9 cellular contexts compared by ENCODE assay signal in genomic region chr22:50274311-50274710, GRCh38. TPM values are rescaled to one million over a fixed set of nuclear protein-coding genes. Genes with fewer than 3 reads are reported as not detected.
DNase-seq lines count a peak whose midpoint lies in the region; ATAC-seq, FAIRE-seq and TF ChIP-seq lines count a peak whose summit lies in the region.
"Had no signal": no experiment of that assay in that cellular context is flagged by ENCODE, and none has a peak within 500 bp of the region (broad histone marks: within the 10 kb centered on the region; RNA-seq: fewer than 3 reads in every experiment).

No MANE protein-coding gene starts in this region.

- no peak for ATAC-seq in activated T-cell treated with anti-CD3 and anti-CD28 coated beads, Interleukin-2, amount 50 U/mL, for 72 hours (replicated peaks in 1 of 2)
- peak in 4 of 8 donors; percentile 6 to 40 (median 24) for ATAC-seq in heart right ventricle

- peaks cover 14 to 41% (median 34%) of the 10 kb centered on the region in 9 donors for H3K4me1 ChIP-seq in heart right ventricle

- FAIRE-seq in GM12892 (lab: Jason Lieb, UNC), result no peak

- WGBS in heart right ventricle, 2 donors, result 26 to 29% methylated on average over 7 of the region's 7 CpGs

- peak overlapping the region; percentile 64 for H3K27ac Mint-ChIP-seq in activated T-cell treated with anti-CD3 and anti-CD28 coated beads, Interleukin-2, amount 50 U/mL, for 72 hours
- H3K27ac Mint-ChIP-seq: activated naive CD8-positive, alpha-beta T cell treated with anti-CD3 and anti-CD28 coated beads, Interleukin-2, amount 10 ng/mL, durations not matched to agents 7 days and 5 days had no signal

- no peaks in the 10 kb centered on the region for H3K36me3 Mint-ChIP-seq in activated T-cell treated with anti-CD3 and anti-CD28 coated beads, Interleukin-2, amount 50 U/mL, for 72 hours (ENCODE audit: insufficient read depth in 2 of 2)

- peak overlapping the region in 2 of 10 donors; percentile 31 to 51 for H3K27ac ChIP-seq in heart right ventricle

- H3K4me3 ChIP-seq in heart right ventricle, result no peak overlapping the region

- H3K4me3 Mint-ChIP-seq in activated T-cell treated with anti-CD3 and anti-CD28 coated beads, Interleukin-2, amount 50 U/mL, for 72 hours, result no peak overlapping the region
- H3K4me3 Mint-ChIP-seq: activated naive CD8-positive, alpha-beta T cell treated with anti-CD3 and anti-CD28 coated beads, Interleukin-2, amount 10 ng/mL, durations not matched to agents 7 days and 5 days had no signal

- H3K36me3 ChIP-seq in heart right ventricle, result peaks cover 0 to 49% (median 31%) of the 10 kb centered on the region in 9 donors

- TF ChIP-seq POLR2A in GM12892 (IDR thresholded peaks at IDR 0.05; ENCODE audit: low read depth, low read length), result no peak

- no peaks in the 10 kb centered on the region for H3K9me3 ChIP-seq in heart right ventricle

- peak; percentile 30 for DNase-seq in activated gamma-delta T cell treated with Interleukin-2 at 50 U/mL for 16 hours
- no peak for DNase-seq in activated gamma-delta T cell (lab: John Stamatoyannopoulos, UW)
- peak; percentile 37 for DNase-seq in NCI-H2196 (lab: John Stamatoyannopoulos, UW; ENCODE audit: unreplicated experiment)
- peak; percentile 49 to 61 for DNase-seq in activated T-cell treated with anti-CD3 and anti-CD28 coated beads, Interleukin-2, amount 50 U/mL, for 72 hours
- peak; percentile 48 to 57 for DNase-seq in heart right ventricle
- DNase-seq in stimulated activated CD4-positive, alpha-beta T cell treated with anti-CD3 and anti-CD28 coated beads, Interleukin-2, amount 100 ng/mL, for 24 hours, result peak; percentile 53 to 55
- no peak for DNase-seq in T1000 (lab: John Stamatoyannopoulos, UW)
- no peak for DNase-seq in GM12892 (ENCODE audit: insufficient read length)
- DNase-seq: activated naive CD8-positive, alpha-beta T cell treated with anti-CD3 and anti-CD28 coated beads, Interleukin-2, amount 10 ng/mL, durations not matched to agents 7 days and 5 days had no signal

- H3K9me3 Mint-ChIP-seq in activated T-cell treated with anti-CD3 and anti-CD28 coated beads, Interleukin-2, amount 50 U/mL, for 72 hours, result no peaks in the 10 kb centered on the region
- H3K9me3 Mint-ChIP-seq: activated naive CD8-positive, alpha-beta T cell treated with anti-CD3 and anti-CD28 coated beads, Interleukin-2, amount 10 ng/mL, durations not matched to agents 7 days and 5 days had no signal

- H3K27me3 Mint-ChIP-seq in activated T-cell treated with anti-CD3 and anti-CD28 coated beads, Interleukin-2, amount 50 U/mL, for 72 hours (ENCODE audit: low read depth), result no peaks in the 10 kb centered on the region

- peaks cover 3% of the 10 kb centered on the region for H3K4me1 Mint-ChIP-seq in activated T-cell treated with anti-CD3 and anti-CD28 coated beads, Interleukin-2, amount 50 U/mL, for 72 hours (ENCODE audit: low read depth)

- peak; percentile 5 to 52 (median 20) for TF ChIP-seq CTCF in heart right ventricle (IDR thresholded peaks at IDR 0.05)

- H3K27me3 ChIP-seq in heart right ventricle, result peaks cover 0 to 34% (median 0%) of the 10 kb centered on the region in 7 donors

- intact Hi-C loops in heart right ventricle (cut with DNase I), result loop anchor here in 5 of 10 donors (1.0 to 5.0 kb wide), 4 partner anchors 33 to 68 kb away; partner anchors contain the start of genes PPP6R2 (in 3 of the 5), DENND6B (in 1 of the 5) and PLXNB2 (in 1 of the 5)

RNA-seq across cellular contexts. Expression of gene MAPK11, which starts 4.1 kb away (rescaled TPM):
- total RNA-seq in activated T-cell treated with anti-CD3 and anti-CD28 coated beads, Interleukin-2, amount 50 U/mL, for 72 hours, result 10 to 100 TPM; 16.6 to 27.1 TPM
- 10 to 100 TPM in 2 of 10 donors, 1 to 10 TPM in 8; 4.3 to 11.3 (median 7.1) TPM for total RNA-seq in heart right ventricle
- polyA plus RNA-seq in heart right ventricle, result 10 to 100 TPM; 11.6 to 18.0 TPM
- polyA plus RNA-seq in GM12892 (2012; ENCODE audit: missing spikeins), result 7.9 TPM

RNA-seq across cellular contexts. Expression of gene MAPK12, which starts 12.8 kb away (rescaled TPM):
- 10 to 100 TPM in 1 of 2 donors, 1 to 10 TPM in 1; 8.5 to 11.5 TPM for total RNA-seq in activated T-cell treated with anti-CD3 and anti-CD28 coated beads, Interleukin-2, amount 50 U/mL, for 72 hours
- total RNA-seq in heart right ventricle, result 10 to 100 TPM; 10.6 to 21.9 (median 16.1) TPM
- 10 to 100 TPM; 14.8 to 23.0 TPM for polyA plus RNA-seq in heart right ventricle
- 21.2 TPM for polyA plus RNA-seq in GM12892 (2012; ENCODE audit: missing spikeins)

RNA-seq across cellular contexts. Expression of gene HDAC10, which starts 23.2 kb away (rescaled TPM):
- total RNA-seq in activated T-cell treated with anti-CD3 and anti-CD28 coated beads, Interleukin-2, amount 50 U/mL, for 72 hours, result 10 to 100 TPM; 52.1 to 57.4 TPM
- 10 to 100 TPM in 6 of 10 donors, 1 to 10 TPM in 4; 7.1 to 16.7 (median 10.3) TPM for total RNA-seq in heart right ventricle
- polyA plus RNA-seq in heart right ventricle, result 10 to 100 TPM in 1 of 2 donors, 1 to 10 TPM in 1; 7.9 to 20.3 TPM
- 13.0 TPM for polyA plus RNA-seq in GM12892 (2012; ENCODE audit: missing spikeins)

RNA-seq across cellular contexts. Expression of gene TUBGCP6, which starts 29.5 kb away (rescaled TPM):
- total RNA-seq in activated T-cell treated with anti-CD3 and anti-CD28 coated beads, Interleukin-2, amount 50 U/mL, for 72 hours, result 10 to 100 TPM; 64.9 to 69.7 TPM
- 10 to 100 TPM; 15.5 to 23.3 (median 18.5) TPM for total RNA-seq in heart right ventricle
- 10 to 100 TPM; 14.2 to 40.7 TPM for polyA plus RNA-seq in heart right ventricle
- polyA plus RNA-seq in GM12892 (2012; ENCODE audit: missing spikeins), result 18.1 TPM

RNA-seq across cellular contexts. Expression of gene PLXNB2, which starts 33.1 kb away (rescaled TPM):
- total RNA-seq in activated T-cell treated with anti-CD3 and anti-CD28 coated beads, Interleukin-2, amount 50 U/mL, for 72 hours, result 10 to 100 TPM; 30.2 to 34.0 TPM
- 100 to 1,000 TPM in 1 of 10 donors, 10 to 100 TPM in 9; 43.0 to 101 (median 57.8) TPM for total RNA-seq in heart right ventricle
- polyA plus RNA-seq in heart right ventricle, result 10 to 100 TPM; 33.5 to 71.0 TPM
- 32.5 TPM for polyA plus RNA-seq in GM12892 (2012; ENCODE audit: missing spikeins)

Comparison
In these comparisons a context has a peak if more than half of its experiments do, and no peak if none do; other contexts are left out.
1. DNase-seq: peak in activated gamma-delta T cell treated with Interleukin-2 at 50 U/mL for 16 hours (single experiment), NCI-H2196 (single experiment), activated T-cell treated with anti-CD3 and anti-CD28 coated beads, Interleukin-2, amount 50 U/mL, for 72 hours (2 of 2), heart right ventricle (2 of 2) and stimulated activated CD4-positive, alpha-beta T cell treated with anti-CD3 and anti-CD28 coated beads, Interleukin-2, amount 100 ng/mL, for 24 hours (2 of 2); none in activated gamma-delta T cell (single experiment), T1000 (single experiment) and GM12892 (single experiment).